Comparison of ENCODE assay signal across 20 cellular contexts in genomic region chr14:100972134-100972905, GRCh38.
A peak's percentile ranks its signal among the peaks of the same experiment; 100 is the strongest.
DNase-seq lines count a peak whose midpoint lies in the region; ATAC-seq, FAIRE-seq and TF ChIP-seq lines count a peak whose summit lies in the region.
"Had no signal": no experiment of that assay in that cellular context is flagged by ENCODE, and none has a peak within 500 bp of the region (broad histone marks: within the 10 kb centered on the region; RNA-seq: fewer than 3 reads in every experiment).

No MANE protein-coding gene starts in this region.

- in situ Hi-C loops in GM23248 (cut with MboI), result no loop called here

- no peaks in the 10 kb centered on the region for H3K27me3 Mint-ChIP-seq in Caco-2 (ENCODE audit: insufficient read depth, unreplicated experiment)

- no peak for TF ChIP-seq POLR2A in endothelial cell of umbilical vein (IDR thresholded peaks at IDR 0.05; ENCODE audit: low read depth, low read length)

- H3K9ac ChIP-seq in GM23248, result no peak overlapping the region
- no peak overlapping the region for H3K9ac ChIP-seq in endothelial cell of umbilical vein (replicated peaks; ENCODE audit: extremely low read depth, insufficient read depth, low read length)

- H3K79me2 ChIP-seq in GM23248 (ENCODE audit: insufficient read depth), result no peaks in the 10 kb centered on the region
- H3K79me2 ChIP-seq in endothelial cell of umbilical vein (ENCODE audit: control insufficient read depth, insufficient read depth, low read length), result no peaks in the 10 kb centered on the region

- H4K20me1 ChIP-seq in GM23248 (ENCODE audit: insufficient read depth) (no peaks in the 10 kb centered on the region), endothelial cell of umbilical vein (replicated peaks; ENCODE audit: control insufficient read depth, extremely low read depth, insufficient read depth, low read length) (no peaks in the 10 kb centered on the region)

- BruUV-seq in endothelial cell of umbilical vein (replicated peaks; lab: Mats Ljungman, UMichigan) (no TSS peak), Caco-2 (replicated peaks; lab: Mats Ljungman, UMichigan) (no TSS peak)

- H3K4me2 ChIP-seq in GM23248 (ENCODE audit: unreplicated experiment), result no peak overlapping the region
- no peak overlapping the region for H3K4me2 ChIP-seq in endothelial cell of umbilical vein (ENCODE audit: insufficient read depth, low read length)

- H3K9me1 ChIP-seq in endothelial cell of umbilical vein (replicated peaks; ENCODE audit: control insufficient read depth, extremely low read depth, insufficient read depth, low read length), result no peaks in the 10 kb centered on the region

- 57 to 66% methylated on average over 6 of the region's 6 CpGs for WGBS in GM23248 (ENCODE audit: low coverage in 1 of 2, low lambda C conversion rate in 2 of 2, missing lambda C conversion rate in 2 of 2), 2 experiments

- H3K27ac ChIP-seq in GM23248, result no peak overlapping the region
- no peak overlapping the region for H3K27ac ChIP-seq in endothelial cell of umbilical vein (ENCODE audit: insufficient read depth, low read depth, low read length)
- H3K27ac ChIP-seq in upper lobe of right lung, result no peak overlapping the region
- H3K27ac ChIP-seq: C4-2B had no signal

- CTCF ChIA-PET in endothelial cell of umbilical vein (lab: Charles Lee), result no interaction called here
- CTCF ChIA-PET in Caco-2 (lab: Charles Lee), result no interaction called here

- no peak overlapping the region for H3K4me3 ChIP-seq in GM23248
- H3K4me3 ChIP-seq in endothelial cell of umbilical vein (replicated peaks in 1 of 3; ENCODE audit: insufficient read depth in 1 of 3, low read depth in 1 of 3, low read length in 3 of 3), result no peak overlapping the region
- no peak overlapping the region for H3K4me3 ChIP-seq in Caco-2 (ENCODE audit: low read depth, low read length)
- no peak overlapping the region for H3K4me3 ChIP-seq in upper lobe of right lung
- H3K4me3 ChIP-seq: K562 had no signal

- H3K4me1 Mint-ChIP-seq in stimulated activated effector memory CD8-positive, alpha-beta T cell treated with anti-CD3 and anti-CD28 coated beads, Interleukin-12 subunit alpha, Interleukin-12 subunit beta, amount 100 ng/mL, for 72 hours, result no peaks in the 10 kb centered on the region
- H3K4me1 Mint-ChIP-seq in Caco-2 (ENCODE audit: low read depth, unreplicated experiment), result no peaks in the 10 kb centered on the region
- H3K4me1 Mint-ChIP-seq: H9 had no signal

- FAIRE-seq in RCC 7860 (lab: Jason Lieb, UNC) (peak; percentile 24), endothelial cell of umbilical vein (lab: Jason Lieb, UNC) (no peak)
- FAIRE-seq: K562 had no signal

- no peaks in the 10 kb centered on the region for H3K9me3 Mint-ChIP-seq in stimulated activated effector memory CD8-positive, alpha-beta T cell treated with anti-CD3 and anti-CD28 coated beads, Interleukin-12 subunit alpha, Interleukin-12 subunit beta, amount 100 ng/mL, for 72 hours
- H3K9me3 Mint-ChIP-seq in Caco-2 (ENCODE audit: unreplicated experiment), result no peaks in the 10 kb centered on the region
- H3K9me3 Mint-ChIP-seq: H9 had no signal

- H3K36me3 ChIP-seq in GM23248 (ENCODE audit: low read depth), result peaks cover 42% of the 10 kb centered on the region
- H3K36me3 ChIP-seq in endothelial cell of umbilical vein (ENCODE audit: control insufficient read depth in 2 of 2, extremely low read depth in 1 of 2, insufficient read depth in 2 of 2, low read length in 2 of 2), result no peaks in the 10 kb centered on the region
- H3K36me3 ChIP-seq in Caco-2 (ENCODE audit: control insufficient read depth, insufficient read depth, low read length), result no peaks in the 10 kb centered on the region
- no peaks in the 10 kb centered on the region for H3K36me3 ChIP-seq in upper lobe of right lung

- no peaks in the 10 kb centered on the region for H3K36me3 Mint-ChIP-seq in stimulated activated effector memory CD8-positive, alpha-beta T cell treated with anti-CD3 and anti-CD28 coated beads, Interleukin-12 subunit alpha, Interleukin-12 subunit beta, amount 100 ng/mL, for 72 hours
- H3K36me3 Mint-ChIP-seq in Caco-2 (ENCODE audit: insufficient read depth, unreplicated experiment), result no peaks in the 10 kb centered on the region

- H3K9me2 ChIP-seq in GM23248 (ENCODE audit: insufficient read depth), result no peaks in the 10 kb centered on the region

- H3K9me3 ChIP-seq in GM23248 (ENCODE audit: low read depth) (no peaks in the 10 kb centered on the region), endothelial cell of umbilical vein (replicated peaks; ENCODE audit: control insufficient read depth, insufficient read depth, low read length) (no peaks in the 10 kb centered on the region), Caco-2 (no peaks in the 10 kb centered on the region), upper lobe of right lung (no peaks in the 10 kb centered on the region)

- peak; percentile 39 for ATAC-seq in stimulated activated effector memory CD8-positive, alpha-beta T cell treated with anti-CD3 and anti-CD28 coated beads, Interleukin-12 subunit alpha, Interleukin-12 subunit beta, amount 100 ng/mL, for 72 hours
- no peak for ATAC-seq in upper lobe of right lung
- ATAC-seq in GM21717 (IDR thresholded peaks at IDR 0.05; ENCODE audit: unreplicated experiment), result no peak
- ATAC-seq: K562, SK-N-SH treated with all-trans-retinoic acid at 6 μM for 48 hours had no signal

- H2AFZ ChIP-seq in GM23248 (no peak overlapping the region), endothelial cell of umbilical vein (ENCODE audit: low read depth, low read length) (no peak overlapping the region)

- H3K4me1 ChIP-seq in GM23248 (ENCODE audit: insufficient read depth) (0 out of 2 replicates have a peak, but pooled peaks cover 4% of the 10 kb centered on the region), endothelial cell of umbilical vein (ENCODE audit: control insufficient read depth, extremely low read depth, insufficient read depth, low read length) (no peaks in the 10 kb centered on the region), Caco-2 (no peaks in the 10 kb centered on the region), upper lobe of right lung (no peaks in the 10 kb centered on the region)

- TF ChIP-seq CTCF in endothelial cell of umbilical vein (IDR thresholded peaks at IDR 0.05; ENCODE audit: extremely low read depth in 1 of 2, insufficient read depth in 1 of 2, low read depth in 1 of 2, low read length in 2 of 2), result no peak
- no peak for TF ChIP-seq CTCF in Caco-2 (IDR thresholded peaks at IDR 0.05; ENCODE audit: insufficient read depth in 1 of 2, low read depth in 1 of 2, low read length in 1 of 2, severe bottlenecking in 1 of 2, unreplicated experiment in 1 of 2)
- no peak for TF ChIP-seq CTCF in upper lobe of right lung (IDR thresholded peaks at IDR 0.05)

- H3F3A ChIP-seq in GM23248 (ENCODE audit: insufficient read depth), result peaks cover 30% of the 10 kb centered on the region

- peak; percentile 41 for DNase-seq in GM23248
- DNase-seq in RCC 7860 (ENCODE audit: low spot score), result peak; percentile 27
- DNase-seq in endothelial cell of umbilical vein (ENCODE audit: low read depth, low spot score), result no peak
- DNase-seq in stimulated activated effector memory CD8-positive, alpha-beta T cell treated with anti-CD3 and anti-CD28 coated beads, Interleukin-12 subunit alpha, Interleukin-12 subunit beta, amount 100 ng/mL, for 72 hours (ENCODE audit: low spot score in 2 of 2), result no peak
- no peak for DNase-seq in Caco-2
- DNase-seq in upper lobe of right lung, result no peak
- DNase-seq: AML-193, DMS79 treated with DMSO at 0.1 percent for 48 hours, H9, NCI-H1092 treated with DMSO at 0.1 percent for 48 hours, NCI-H146, NCI-H2081, NCI-H510A, NCI-H748 treated with DMSO at 0.1 percent for 48 hours, RPMI8226, SIG-M5 had no signal

- no peak overlapping the region for H3K4me3 Mint-ChIP-seq in stimulated activated effector memory CD8-positive, alpha-beta T cell treated with anti-CD3 and anti-CD28 coated beads, Interleukin-12 subunit alpha, Interleukin-12 subunit beta, amount 100 ng/mL, for 72 hours
- H3K4me3 Mint-ChIP-seq in Caco-2 (ENCODE audit: unreplicated experiment), result no peak overlapping the region
- H3K4me3 Mint-ChIP-seq: H9 had no signal

- H3K27me3 ChIP-seq in GM23248 (replicated peaks; ENCODE audit: insufficient read depth) (no peaks in the 10 kb centered on the region), endothelial cell of umbilical vein (ENCODE audit: control insufficient read depth in 2 of 2, insufficient read depth in 2 of 2, low read length in 2 of 2) (no peaks in the 10 kb centered on the region), Caco-2 (replicated peaks; ENCODE audit: control insufficient read depth, insufficient read depth, low read length) (no peaks in the 10 kb centered on the region), upper lobe of right lung (no peaks in the 10 kb centered on the region)

- H3K27ac Mint-ChIP-seq in stimulated activated effector memory CD8-positive, alpha-beta T cell treated with anti-CD3 and anti-CD28 coated beads, Interleukin-12 subunit alpha, Interleukin-12 subunit beta, amount 100 ng/mL, for 72 hours, result no peak overlapping the region
- no peak overlapping the region for H3K27ac Mint-ChIP-seq in Caco-2 (ENCODE audit: unreplicated experiment)
- H3K27ac Mint-ChIP-seq: H9 had no signal

- POLR2A ChIA-PET in endothelial cell of umbilical vein (lab: Charles Lee), result no interaction called here
- POLR2A ChIA-PET in Caco-2 (lab: Charles Lee), result no interaction called here

- dilution Hi-C loops in endothelial cell of umbilical vein (cut with MboI; ENCODE audit: extremely low pct_ligation_motif_present, low sequenced_read_pairs), result no loop called here

- intact Hi-C loops in endothelial cell of umbilical vein (cut with micrococcal nuclease) (no loop called here), Caco-2 (cut with micrococcal nuclease; ENCODE audit: unreplicated experiment) (no loop called here), upper lobe of right lung (cut with DNase I) (no loop called here)

TF ChIP-seq in endothelial cell of umbilical vein, 7 proteins besides CTCF, POLR2A, EP300 and RAD21:
- TF ChIP-seq POLR2AphosphoS5 (IDR thresholded peaks at IDR 0.05; ENCODE audit: insufficient read depth, low read depth, low read length), result no peak
- TF ChIP-seq FOS (IDR thresholded peaks at IDR 0.05; ENCODE audit: borderline replicate concordance, insufficient read depth, low read length), result peak; percentile 39
- no peak for TF ChIP-seq MYC (IDR thresholded peaks at IDR 0.05; ENCODE audit: low read depth, low read length)
- TF ChIP-seq MAX (IDR thresholded peaks at IDR 0.05; ENCODE audit: insufficient read depth, insufficient read length), result no peak
- TF ChIP-seq GATA2 (IDR thresholded peaks at IDR 0.05; ENCODE audit: insufficient read depth, insufficient read length, low read depth, low read length), result no peak
- TF ChIP-seq EZH2 (IDR thresholded peaks at IDR 0.05; ENCODE audit: borderline replicate concordance, low read depth, low read length, severe bottlenecking), result no peak
- TF ChIP-seq JUN (IDR thresholded peaks at IDR 0.05; ENCODE audit: borderline replicate concordance, insufficient read depth, insufficient read length, low read depth), result peak; percentile 35

Comparison
In these comparisons a context has a peak if more than half of its experiments do, and no peak if none do; other contexts are left out.
1. DNase-seq: peak in GM23248 (single experiment) and RCC 7860 (single experiment); none in endothelial cell of umbilical vein (single experiment), stimulated activated effector memory CD8-positive, alpha-beta T cell treated with anti-CD3 and anti-CD28 coated beads, Interleukin-12 subunit alpha, Interleukin-12 subunit beta, amount 100 ng/mL, for 72 hours (0 of 2), Caco-2 (0 of 2) and upper lobe of right lung (single experiment).